ENCODE assay signal across 9 cellular contexts in the genomic region with DNA sequence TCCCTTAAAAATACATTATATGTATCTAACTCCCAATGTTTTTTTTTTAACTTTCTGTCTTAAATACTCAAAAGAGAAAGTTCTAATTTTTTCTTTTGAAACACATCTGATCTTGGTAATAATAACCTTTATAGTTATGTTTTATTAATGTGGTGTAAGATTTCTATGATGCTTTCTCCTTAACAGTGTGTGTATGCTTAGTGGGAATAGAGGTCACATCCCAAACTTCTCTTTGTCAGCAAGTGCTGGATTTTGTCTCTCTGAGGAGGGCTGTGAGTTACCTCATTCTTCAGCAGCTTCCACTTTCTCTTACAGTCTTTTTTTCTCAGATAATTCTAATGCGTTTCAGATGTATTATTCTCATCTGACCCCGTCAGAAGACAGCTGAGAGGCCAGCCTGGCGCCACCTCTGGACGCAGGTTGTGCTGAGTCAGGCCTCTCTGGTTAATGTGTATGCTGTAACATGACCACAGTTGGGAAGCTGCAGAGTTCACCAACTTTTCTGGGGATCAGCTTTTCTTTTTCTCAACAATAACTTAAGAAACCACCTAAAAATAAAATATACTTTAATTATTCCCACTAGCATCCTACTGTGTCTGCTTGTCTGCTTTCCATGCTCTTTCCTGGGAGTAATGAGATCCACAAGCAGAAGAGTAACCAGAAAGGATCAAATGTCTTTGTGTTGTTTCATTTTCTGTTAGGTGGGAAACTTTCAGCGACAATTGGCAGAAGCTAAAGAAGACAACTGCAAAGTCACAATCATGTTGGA.
DNase-seq lines count a peak whose midpoint lies in the region; ATAC-seq, FAIRE-seq and TF ChIP-seq lines count a peak whose summit lies in the region.
"Had no signal": no experiment of that assay in that cellular context is flagged by ENCODE, and none has a peak within 500 bp of the region (broad histone marks: within the 10 kb centered on the region; RNA-seq: fewer than 3 reads in every experiment).

No MANE protein-coding gene starts in this region.

- H3K4me3 ChIP-seq in choroid plexus epithelial cell (ENCODE audit: low read depth, low read length) = no peak overlapping the region

- H3K27ac Mint-ChIP-seq in osteocyte (ENCODE audit: unreplicated experiment) = peak overlapping the region; percentile 84
- no peak overlapping the region for H3K27ac Mint-ChIP-seq in effector memory CD8-positive, alpha-beta T cell

- no peak for FAIRE-seq in D721Med (lab: Jason Lieb, UNC)
- FAIRE-seq: colon had no signal

- peak overlapping the region; percentile 22 for H3K4me3 Mint-ChIP-seq in osteocyte (ENCODE audit: unreplicated experiment)
- no peak overlapping the region for H3K4me3 Mint-ChIP-seq in effector memory CD8-positive, alpha-beta T cell

- peak; percentile 75 for DNase-seq in HK-2 (ENCODE audit: unreplicated experiment)
- DNase-seq in choroid plexus epithelial cell (ENCODE audit: low read depth) = peak; percentile 91
- no peak for DNase-seq in osteocyte (ENCODE audit: extremely low spot score, unreplicated experiment)
- DNase-seq in NCI-H2081 (lab: John Stamatoyannopoulos, UW) = no peak
- no peak for DNase-seq in effector memory CD8-positive, alpha-beta T cell
- no peak for DNase-seq in D721Med (ENCODE audit: insufficient read length, low spot score)

- peaks cover 3% of the 10 kb centered on the region for H3K9me3 Mint-ChIP-seq in osteocyte (ENCODE audit: unreplicated experiment)
- H3K9me3 Mint-ChIP-seq in effector memory CD8-positive, alpha-beta T cell = no peaks in the 10 kb centered on the region

- peaks cover 2% of the 10 kb centered on the region for H3K36me3 Mint-ChIP-seq in osteocyte (ENCODE audit: unreplicated experiment)
- no peaks in the 10 kb centered on the region for H3K36me3 Mint-ChIP-seq in effector memory CD8-positive, alpha-beta T cell (ENCODE audit: insufficient read depth)

- peak; percentile 46 for TF ChIP-seq CTCF in choroid plexus epithelial cell (conservative IDR thresholded peaks at IDR 0.05; ENCODE audit: low read depth, low read length)
- TF ChIP-seq CTCF in osteocyte (IDR thresholded peaks at IDR 0.05) = peak; percentile 37
- no peak for TF ChIP-seq CTCF in D721Med (IDR thresholded peaks at IDR 0.05; ENCODE audit: insufficient read depth, missing control alignments)

- peaks cover 16% of the 10 kb centered on the region for H3K4me1 Mint-ChIP-seq in osteocyte (ENCODE audit: unreplicated experiment)
- H3K4me1 Mint-ChIP-seq in effector memory CD8-positive, alpha-beta T cell (ENCODE audit: low read depth in 2 of 2) = no peaks in the 10 kb centered on the region

- ATAC-seq in GM18502 (IDR thresholded peaks at IDR 0.05; ENCODE audit: poor library complexity, unreplicated experiment) (peak; percentile 54), esophagus mucosa (no peak)
- no peak for ATAC-seq in effector memory CD8-positive, alpha-beta T cell (replicated peaks)

- no peaks in the 10 kb centered on the region for H3K27me3 Mint-ChIP-seq in osteocyte (ENCODE audit: unreplicated experiment)
- H3K27me3 Mint-ChIP-seq in effector memory CD8-positive, alpha-beta T cell = no peaks in the 10 kb centered on the region

Comparison
In these comparisons a context has a peak if more than half of its experiments do, and no peak if none do; other contexts are left out.
1. DNase-seq: peak in HK-2 (single experiment) and choroid plexus epithelial cell (single experiment); none in osteocyte (single experiment), NCI-H2081 (0 of 2), effector memory CD8-positive, alpha-beta T cell (0 of 3) and D721Med (single experiment).